In the genomic region with DNA sequence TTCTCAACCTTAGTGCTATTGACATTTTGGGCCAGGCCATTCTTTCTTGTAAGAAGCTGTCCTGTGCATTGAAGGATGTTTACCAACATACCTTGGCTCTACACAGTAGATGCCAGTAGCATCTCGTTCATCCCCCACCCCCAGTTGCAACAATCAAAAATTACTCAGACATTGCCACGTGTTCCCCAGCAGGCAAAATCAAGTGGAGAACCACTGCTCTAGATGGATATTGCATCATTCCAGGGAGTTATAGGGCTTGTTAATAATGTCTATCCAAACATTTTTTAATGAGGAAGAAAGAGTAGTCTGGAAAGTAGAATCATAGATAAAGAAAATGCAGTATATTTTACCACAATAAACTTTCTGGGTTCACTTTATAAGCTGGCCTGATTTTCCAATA, we compare ENCODE assay signal across 1 cellular context.
TF ChIP-seq lines count a peak whose summit lies in the region.

No MANE protein-coding gene starts in this region.

TF ChIP-seq in GM23338, 12 proteins besides CTCF, POLR2A, EP300 and RAD21 (continued from another document):
- TF ChIP-seq, protein P1, sequence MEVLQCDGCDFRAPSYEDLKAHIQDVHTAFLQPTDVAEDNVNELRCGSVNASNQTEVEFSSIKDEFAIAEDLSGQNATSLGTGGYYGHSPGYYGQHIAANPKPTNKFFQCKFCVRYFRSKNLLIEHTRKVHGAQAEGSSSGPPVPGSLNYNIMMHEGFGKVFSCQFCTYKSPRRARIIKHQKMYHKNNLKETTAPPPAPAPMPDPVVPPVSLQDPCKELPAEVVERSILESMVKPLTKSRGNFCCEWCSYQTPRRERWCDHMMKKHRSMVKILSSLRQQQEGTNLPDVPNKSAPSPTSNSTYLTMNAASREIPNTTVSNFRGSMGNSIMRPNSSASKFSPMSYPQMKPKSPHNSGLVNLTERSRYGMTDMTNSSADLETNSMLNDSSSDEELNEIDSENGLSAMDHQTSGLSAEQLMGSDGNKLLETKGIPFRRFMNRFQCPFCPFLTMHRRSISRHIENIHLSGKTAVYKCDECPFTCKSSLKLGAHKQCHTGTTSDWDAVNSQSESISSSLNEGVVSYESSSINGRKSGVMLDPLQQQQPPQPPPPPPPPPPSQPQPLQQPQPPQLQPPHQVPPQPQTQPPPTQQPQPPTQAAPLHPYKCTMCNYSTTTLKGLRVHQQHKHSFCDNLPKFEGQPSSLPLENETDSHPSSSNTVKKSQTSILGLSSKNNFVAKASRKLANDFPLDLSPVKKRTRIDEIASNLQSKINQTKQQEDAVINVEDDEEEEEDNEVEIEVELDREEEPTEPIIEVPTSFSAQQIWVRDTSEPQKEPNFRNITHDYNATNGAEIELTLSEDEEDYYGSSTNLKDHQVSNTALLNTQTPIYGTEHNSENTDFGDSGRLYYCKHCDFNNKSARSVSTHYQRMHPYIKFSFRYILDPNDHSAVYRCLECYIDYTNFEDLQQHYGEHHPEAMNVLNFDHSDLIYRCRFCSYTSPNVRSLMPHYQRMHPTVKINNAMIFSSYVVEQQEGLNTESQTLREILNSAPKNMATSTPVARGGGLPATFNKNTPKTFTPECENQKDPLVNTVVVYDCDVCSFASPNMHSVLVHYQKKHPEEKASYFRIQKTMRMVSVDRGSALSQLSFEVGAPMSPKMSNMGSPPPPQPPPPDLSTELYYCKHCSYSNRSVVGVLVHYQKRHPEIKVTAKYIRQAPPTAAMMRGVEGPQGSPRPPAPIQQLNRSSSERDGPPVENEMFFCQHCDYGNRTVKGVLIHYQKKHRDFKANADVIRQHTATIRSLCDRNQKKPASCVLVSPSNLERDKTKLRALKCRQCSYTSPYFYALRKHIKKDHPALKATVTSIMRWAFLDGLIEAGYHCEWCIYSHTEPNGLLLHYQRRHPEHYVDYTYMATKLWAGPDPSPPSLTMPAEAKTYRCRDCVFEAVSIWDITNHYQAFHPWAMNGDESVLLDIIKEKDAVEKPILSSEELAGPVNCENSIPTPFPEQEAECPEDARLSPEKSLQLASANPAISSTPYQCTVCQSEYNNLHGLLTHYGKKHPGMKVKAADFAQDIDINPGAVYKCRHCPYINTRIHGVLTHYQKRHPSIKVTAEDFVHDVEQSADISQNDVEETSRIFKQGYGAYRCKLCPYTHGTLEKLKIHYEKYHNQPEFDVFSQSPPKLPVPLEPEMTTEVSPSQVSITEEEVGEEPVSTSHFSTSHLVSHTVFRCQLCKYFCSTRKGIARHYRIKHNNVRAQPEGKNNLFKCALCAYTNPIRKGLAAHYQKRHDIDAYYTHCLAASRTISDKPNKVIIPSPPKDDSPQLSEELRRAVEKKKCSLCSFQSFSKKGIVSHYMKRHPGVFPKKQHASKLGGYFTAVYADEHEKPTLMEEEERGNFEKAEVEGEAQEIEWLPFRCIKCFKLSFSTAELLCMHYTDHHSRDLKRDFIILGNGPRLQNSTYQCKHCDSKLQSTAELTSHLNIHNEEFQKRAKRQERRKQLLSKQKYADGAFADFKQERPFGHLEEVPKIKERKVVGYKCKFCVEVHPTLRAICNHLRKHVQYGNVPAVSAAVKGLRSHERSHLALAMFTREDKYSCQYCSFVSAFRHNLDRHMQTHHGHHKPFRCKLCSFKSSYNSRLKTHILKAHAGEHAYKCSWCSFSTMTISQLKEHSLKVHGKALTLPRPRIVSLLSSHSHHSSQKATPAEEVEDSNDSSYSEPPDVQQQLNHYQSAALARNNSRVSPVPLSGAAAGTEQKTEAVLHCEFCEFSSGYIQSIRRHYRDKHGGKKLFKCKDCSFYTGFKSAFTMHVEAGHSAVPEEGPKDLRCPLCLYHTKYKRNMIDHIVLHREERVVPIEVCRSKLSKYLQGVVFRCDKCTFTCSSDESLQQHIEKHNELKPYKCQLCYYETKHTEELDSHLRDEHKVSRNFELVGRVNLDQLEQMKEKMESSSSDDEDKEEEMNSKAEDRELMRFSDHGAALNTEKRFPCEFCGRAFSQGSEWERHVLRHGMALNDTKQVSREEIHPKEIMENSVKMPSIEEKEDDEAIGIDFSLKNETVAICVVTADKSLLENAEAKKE (CRISPR knock-in tag; IDR thresholded peaks at IDR 0.05): no peak
- TF ChIP-seq EZH2phosphoT487 (IDR thresholded peaks at IDR 0.05; ENCODE audit: unreplicated experiment): no peak
- no peak for TF ChIP-seq JUNB (IDR thresholded peaks at IDR 0.05; ENCODE audit: unreplicated experiment)
TF ChIP-seq in GM23338: peak in this region for 0.
